In the genomic region with DNA sequence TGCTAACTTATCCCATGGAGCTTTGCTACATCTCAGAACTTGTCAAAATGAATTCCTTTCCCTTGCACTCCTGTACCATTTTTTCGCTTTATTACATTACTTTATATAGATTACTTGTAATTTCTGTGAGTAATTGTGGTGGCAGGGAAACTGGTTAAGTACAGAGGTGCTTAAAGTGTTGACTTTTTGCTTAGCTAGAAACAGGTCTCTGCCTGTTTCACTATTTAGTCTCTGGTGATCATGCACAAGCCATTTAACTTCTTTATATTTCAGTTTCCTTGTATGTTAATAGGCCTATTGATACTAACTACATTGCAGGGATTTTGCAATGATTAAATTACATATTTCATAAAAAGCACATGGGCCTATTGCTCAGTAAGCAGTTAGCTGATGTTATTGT, we compare ENCODE assay signal across 29 cellular contexts.
"Had no signal": no experiment of that assay in that cellular context is flagged by ENCODE, and none has a peak within 500 bp of the region (broad histone marks: within the 10 kb centered on the region; RNA-seq: fewer than 3 reads in every experiment).

No MANE protein-coding gene starts in this region.

- H3K4me3 ChIP-seq: lower lobe of right lung, neural progenitor cell, ovary, right atrium auricular region, right lobe of liver, smooth muscle cell, tibial nerve, uterus had no signal

- H3K27me3 Mint-ChIP-seq: progenitor cell of endocrine pancreas; stimulated activated memory B cell treated with anti-CD40 and anti-IgM and Interleukin-4, amounts not matched to agents 10 μg/mL and 1 μg/mL and 100 μg/mL, for 72 hours; stimulated activated naive CD8-positive, alpha-beta T cell treated with anti-CD3 and anti-CD28 coated beads, Interleukin-15, amount 100 ng/mL, for 72 hours; type B pancreatic cell had no signal

- H3K4me1 ChIP-seq: lower lobe of right lung, neural progenitor cell, right lobe of liver, tibial nerve, uterus had no signal

- H3K9me3 ChIP-seq: lower lobe of right lung, neutrophil, ovary, right atrium auricular region, right lobe of liver, tibial nerve, uterus had no signal

- H3K36me3 Mint-ChIP-seq: natural killer cell; neural progenitor cell; stimulated activated memory B cell treated with anti-CD40 and anti-IgM and Interleukin-4, amounts not matched to agents 10 μg/mL and 1 μg/mL and 100 μg/mL, for 72 hours had no signal

- H3K27me3 ChIP-seq: neural progenitor cell, neutrophil, ovary, right atrium auricular region, right lobe of liver, tibial nerve, uterus had no signal

- FAIRE-seq: keratinocyte had no signal

- H3K27ac ChIP-seq: lower lobe of right lung, neural progenitor cell, neutrophil, ovary, right atrium auricular region, right lobe of liver, tibial nerve, uterus had no signal

- H3K27ac Mint-ChIP-seq: natural killer cell; nephron progenitor cell; neural progenitor cell; progenitor cell of endocrine pancreas; stimulated activated memory B cell treated with anti-CD40 and anti-IgM and Interleukin-4, amounts not matched to agents 10 μg/mL and 1 μg/mL and 100 μg/mL, for 72 hours; stimulated activated naive CD8-positive, alpha-beta T cell treated with anti-CD3 and anti-CD28 coated beads, Interleukin-15, amount 100 ng/mL, for 72 hours; type B pancreatic cell had no signal

- H3K9me3 Mint-ChIP-seq: natural killer cell; nephron progenitor cell; neural progenitor cell; stimulated activated naive CD8-positive, alpha-beta T cell treated with anti-CD3 and anti-CD28 coated beads, Interleukin-15, amount 100 ng/mL, for 72 hours; type B pancreatic cell had no signal

- H3K36me3 ChIP-seq: lower lobe of right lung, neural progenitor cell, neutrophil, ovary, right atrium auricular region, right lobe of liver, tibial nerve, uterus had no signal

- ATAC-seq: left cardiac atrium; left lobe of liver; lower lobe of right lung; natural killer cell; right lobe of liver; stimulated activated memory B cell treated with anti-CD40 and anti-IgM and Interleukin-4, amounts not matched to agents 10 μg/mL and 1 μg/mL and 100 μg/mL, for 72 hours; stimulated activated naive CD8-positive, alpha-beta T cell treated with anti-CD3 and anti-CD28 coated beads, Interleukin-15, amount 100 ng/mL, for 72 hours had no signal

- DNase-seq: hippocampal formation; kidney glomerular epithelial cell; left cardiac atrium; lower lobe of right lung; mammary epithelial cell; mesenchymal stem cell; natural killer cell; nephron progenitor cell; occipital lobe; ovary; right lobe of liver; stimulated activated CD4-positive, alpha-beta T cell treated with anti-CD3 and anti-CD28 coated beads, Interleukin-1b, Interleukin-23, amount 100 ng/mL, for 48 hours; stimulated activated CD4-positive, alpha-beta T cell treated with anti-CD3 and anti-CD28 coated beads, Interleukin-2, amount 100 ng/mL, for 48 hours; stimulated activated CD4-positive, alpha-beta T cell treated with anti-CD3 and anti-CD28 coated beads, Interleukin-4, amount 100 ng/mL, for 4 hours; stimulated activated CD8-positive, alpha-beta memory T cell treated with anti-CD3 and anti-CD28 coated beads, Interleukin-4, amount 100 ng/mL, for 48 hours; stimulated activated naive CD4-positive, alpha-beta T cell treated with Interleukin-2 at 50 U/mL for 16 hours; stimulated activated naive CD8-positive, alpha-beta T cell treated with anti-CD3 and anti-CD28 coated beads, Interleukin-15, amount 100 ng/mL, for 72 hours; substantia nigra; uterus had no signal

- H3K4me1 Mint-ChIP-seq: natural killer cell; nephron progenitor cell; neural progenitor cell; stimulated activated memory B cell treated with anti-CD40 and anti-IgM and Interleukin-4, amounts not matched to agents 10 μg/mL and 1 μg/mL and 100 μg/mL, for 72 hours; stimulated activated naive CD8-positive, alpha-beta T cell treated with anti-CD3 and anti-CD28 coated beads, Interleukin-15, amount 100 ng/mL, for 72 hours had no signal

- H3K4me3 Mint-ChIP-seq: natural killer cell; nephron progenitor cell; neural progenitor cell; stimulated activated memory B cell treated with anti-CD40 and anti-IgM and Interleukin-4, amounts not matched to agents 10 μg/mL and 1 μg/mL and 100 μg/mL, for 72 hours; stimulated activated naive CD8-positive, alpha-beta T cell treated with anti-CD3 and anti-CD28 coated beads, Interleukin-15, amount 100 ng/mL, for 72 hours; type B pancreatic cell had no signal
